2 cellular contexts compared by ENCODE assay signal in the genomic region with DNA sequence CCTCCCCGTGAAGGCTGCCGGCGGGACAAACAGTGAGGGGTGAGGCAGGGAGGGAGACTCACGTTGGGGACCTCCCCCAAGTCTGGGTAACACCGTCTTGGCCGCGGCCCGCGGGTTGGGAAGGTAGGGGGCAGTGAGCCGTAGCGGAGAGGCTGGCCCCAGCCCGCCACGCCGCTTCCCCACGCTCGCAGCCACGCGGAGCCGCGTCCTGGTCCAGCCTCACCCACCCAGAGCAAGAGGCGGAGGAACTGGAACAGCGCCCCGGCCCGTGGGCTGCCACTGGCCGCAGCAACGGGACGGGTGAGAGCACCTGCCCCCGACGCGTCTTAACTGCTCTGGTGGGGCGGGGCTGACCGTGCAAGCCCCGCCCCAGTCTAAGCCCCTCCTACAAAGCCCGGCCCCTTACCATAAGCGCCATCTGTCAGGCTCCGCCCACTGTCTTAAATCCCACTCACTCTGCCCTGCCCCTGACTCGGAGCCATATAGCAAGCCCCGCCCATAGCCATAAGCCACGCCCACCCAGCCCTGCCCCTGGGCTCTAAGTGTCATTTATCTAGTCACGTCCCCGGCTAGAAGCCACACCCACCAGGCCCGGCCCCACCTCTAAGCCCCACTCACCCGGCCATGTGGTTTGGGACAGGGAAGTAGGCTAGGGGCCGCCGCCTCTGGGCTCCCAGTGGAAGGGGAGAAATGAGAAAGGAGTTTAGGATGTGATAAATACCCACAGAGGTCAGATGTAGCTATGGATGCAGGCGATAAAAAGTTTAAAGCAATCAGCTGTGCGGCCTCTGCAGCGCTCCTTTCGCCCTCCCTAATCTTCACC.
TF ChIP-seq lines count a peak whose summit lies in the region.

No MANE protein-coding gene starts in this region.

TF ChIP-seq in GM23338, 12 proteins besides CTCF, POLR2A, EP300 and RAD21 (continued from another document):
- TF ChIP-seq, protein P1, sequence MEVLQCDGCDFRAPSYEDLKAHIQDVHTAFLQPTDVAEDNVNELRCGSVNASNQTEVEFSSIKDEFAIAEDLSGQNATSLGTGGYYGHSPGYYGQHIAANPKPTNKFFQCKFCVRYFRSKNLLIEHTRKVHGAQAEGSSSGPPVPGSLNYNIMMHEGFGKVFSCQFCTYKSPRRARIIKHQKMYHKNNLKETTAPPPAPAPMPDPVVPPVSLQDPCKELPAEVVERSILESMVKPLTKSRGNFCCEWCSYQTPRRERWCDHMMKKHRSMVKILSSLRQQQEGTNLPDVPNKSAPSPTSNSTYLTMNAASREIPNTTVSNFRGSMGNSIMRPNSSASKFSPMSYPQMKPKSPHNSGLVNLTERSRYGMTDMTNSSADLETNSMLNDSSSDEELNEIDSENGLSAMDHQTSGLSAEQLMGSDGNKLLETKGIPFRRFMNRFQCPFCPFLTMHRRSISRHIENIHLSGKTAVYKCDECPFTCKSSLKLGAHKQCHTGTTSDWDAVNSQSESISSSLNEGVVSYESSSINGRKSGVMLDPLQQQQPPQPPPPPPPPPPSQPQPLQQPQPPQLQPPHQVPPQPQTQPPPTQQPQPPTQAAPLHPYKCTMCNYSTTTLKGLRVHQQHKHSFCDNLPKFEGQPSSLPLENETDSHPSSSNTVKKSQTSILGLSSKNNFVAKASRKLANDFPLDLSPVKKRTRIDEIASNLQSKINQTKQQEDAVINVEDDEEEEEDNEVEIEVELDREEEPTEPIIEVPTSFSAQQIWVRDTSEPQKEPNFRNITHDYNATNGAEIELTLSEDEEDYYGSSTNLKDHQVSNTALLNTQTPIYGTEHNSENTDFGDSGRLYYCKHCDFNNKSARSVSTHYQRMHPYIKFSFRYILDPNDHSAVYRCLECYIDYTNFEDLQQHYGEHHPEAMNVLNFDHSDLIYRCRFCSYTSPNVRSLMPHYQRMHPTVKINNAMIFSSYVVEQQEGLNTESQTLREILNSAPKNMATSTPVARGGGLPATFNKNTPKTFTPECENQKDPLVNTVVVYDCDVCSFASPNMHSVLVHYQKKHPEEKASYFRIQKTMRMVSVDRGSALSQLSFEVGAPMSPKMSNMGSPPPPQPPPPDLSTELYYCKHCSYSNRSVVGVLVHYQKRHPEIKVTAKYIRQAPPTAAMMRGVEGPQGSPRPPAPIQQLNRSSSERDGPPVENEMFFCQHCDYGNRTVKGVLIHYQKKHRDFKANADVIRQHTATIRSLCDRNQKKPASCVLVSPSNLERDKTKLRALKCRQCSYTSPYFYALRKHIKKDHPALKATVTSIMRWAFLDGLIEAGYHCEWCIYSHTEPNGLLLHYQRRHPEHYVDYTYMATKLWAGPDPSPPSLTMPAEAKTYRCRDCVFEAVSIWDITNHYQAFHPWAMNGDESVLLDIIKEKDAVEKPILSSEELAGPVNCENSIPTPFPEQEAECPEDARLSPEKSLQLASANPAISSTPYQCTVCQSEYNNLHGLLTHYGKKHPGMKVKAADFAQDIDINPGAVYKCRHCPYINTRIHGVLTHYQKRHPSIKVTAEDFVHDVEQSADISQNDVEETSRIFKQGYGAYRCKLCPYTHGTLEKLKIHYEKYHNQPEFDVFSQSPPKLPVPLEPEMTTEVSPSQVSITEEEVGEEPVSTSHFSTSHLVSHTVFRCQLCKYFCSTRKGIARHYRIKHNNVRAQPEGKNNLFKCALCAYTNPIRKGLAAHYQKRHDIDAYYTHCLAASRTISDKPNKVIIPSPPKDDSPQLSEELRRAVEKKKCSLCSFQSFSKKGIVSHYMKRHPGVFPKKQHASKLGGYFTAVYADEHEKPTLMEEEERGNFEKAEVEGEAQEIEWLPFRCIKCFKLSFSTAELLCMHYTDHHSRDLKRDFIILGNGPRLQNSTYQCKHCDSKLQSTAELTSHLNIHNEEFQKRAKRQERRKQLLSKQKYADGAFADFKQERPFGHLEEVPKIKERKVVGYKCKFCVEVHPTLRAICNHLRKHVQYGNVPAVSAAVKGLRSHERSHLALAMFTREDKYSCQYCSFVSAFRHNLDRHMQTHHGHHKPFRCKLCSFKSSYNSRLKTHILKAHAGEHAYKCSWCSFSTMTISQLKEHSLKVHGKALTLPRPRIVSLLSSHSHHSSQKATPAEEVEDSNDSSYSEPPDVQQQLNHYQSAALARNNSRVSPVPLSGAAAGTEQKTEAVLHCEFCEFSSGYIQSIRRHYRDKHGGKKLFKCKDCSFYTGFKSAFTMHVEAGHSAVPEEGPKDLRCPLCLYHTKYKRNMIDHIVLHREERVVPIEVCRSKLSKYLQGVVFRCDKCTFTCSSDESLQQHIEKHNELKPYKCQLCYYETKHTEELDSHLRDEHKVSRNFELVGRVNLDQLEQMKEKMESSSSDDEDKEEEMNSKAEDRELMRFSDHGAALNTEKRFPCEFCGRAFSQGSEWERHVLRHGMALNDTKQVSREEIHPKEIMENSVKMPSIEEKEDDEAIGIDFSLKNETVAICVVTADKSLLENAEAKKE (CRISPR knock-in tag; IDR thresholded peaks at IDR 0.05), result no peak

TF ChIP-seq in SK-N-SH treated with all-trans-retinoic acid at 6 μM for 48 hours, 23 proteins besides CTCF, POLR2A, EP300 and RAD21 (continued from another document):
- TF ChIP-seq, protein P2, sequence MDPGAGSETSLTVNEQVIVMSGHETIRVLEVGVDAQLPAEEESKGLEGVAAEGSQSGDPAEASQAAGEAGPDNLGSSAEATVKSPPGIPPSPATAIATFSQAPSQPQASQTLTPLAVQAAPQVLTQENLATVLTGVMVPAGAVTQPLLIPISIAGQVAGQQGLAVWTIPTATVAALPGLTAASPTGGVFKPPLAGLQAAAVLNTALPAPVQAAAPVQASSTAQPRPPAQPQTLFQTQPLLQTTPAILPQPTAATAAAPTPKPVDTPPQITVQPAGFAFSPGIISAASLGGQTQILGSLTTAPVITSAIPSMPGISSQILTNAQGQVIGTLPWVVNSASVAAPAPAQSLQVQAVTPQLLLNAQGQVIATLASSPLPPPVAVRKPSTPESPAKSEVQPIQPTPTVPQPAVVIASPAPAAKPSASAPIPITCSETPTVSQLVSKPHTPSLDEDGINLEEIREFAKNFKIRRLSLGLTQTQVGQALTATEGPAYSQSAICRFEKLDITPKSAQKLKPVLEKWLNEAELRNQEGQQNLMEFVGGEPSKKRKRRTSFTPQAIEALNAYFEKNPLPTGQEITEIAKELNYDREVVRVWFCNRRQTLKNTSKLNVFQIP (CRISPR knock-in tag; IDR thresholded peaks at IDR 0.05; ENCODE audit: borderline replicate concordance, low read depth), result no peak
- TF ChIP-seq ZC3H10 (CRISPR knock-in tag; IDR thresholded peaks at IDR 0.05) (no peak), ZNF70 (CRISPR knock-in tag; IDR thresholded peaks at IDR 0.05) (no peak)
- TF ChIP-seq, protein P3, sequence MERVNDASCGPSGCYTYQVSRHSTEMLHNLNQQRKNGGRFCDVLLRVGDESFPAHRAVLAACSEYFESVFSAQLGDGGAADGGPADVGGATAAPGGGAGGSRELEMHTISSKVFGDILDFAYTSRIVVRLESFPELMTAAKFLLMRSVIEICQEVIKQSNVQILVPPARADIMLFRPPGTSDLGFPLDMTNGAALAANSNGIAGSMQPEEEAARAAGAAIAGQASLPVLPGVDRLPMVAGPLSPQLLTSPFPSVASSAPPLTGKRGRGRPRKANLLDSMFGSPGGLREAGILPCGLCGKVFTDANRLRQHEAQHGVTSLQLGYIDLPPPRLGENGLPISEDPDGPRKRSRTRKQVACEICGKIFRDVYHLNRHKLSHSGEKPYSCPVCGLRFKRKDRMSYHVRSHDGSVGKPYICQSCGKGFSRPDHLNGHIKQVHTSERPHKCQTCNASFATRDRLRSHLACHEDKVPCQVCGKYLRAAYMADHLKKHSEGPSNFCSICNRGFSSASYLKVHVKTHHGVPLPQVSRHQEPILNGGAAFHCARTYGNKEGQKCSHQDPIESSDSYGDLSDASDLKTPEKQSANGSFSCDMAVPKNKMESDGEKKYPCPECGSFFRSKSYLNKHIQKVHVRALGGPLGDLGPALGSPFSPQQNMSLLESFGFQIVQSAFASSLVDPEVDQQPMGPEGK (CRISPR knock-in tag; IDR thresholded peaks at IDR 0.05; ENCODE audit: borderline replicate concordance), result no peak
TF ChIP-seq in SK-N-SH treated with all-trans-retinoic acid at 6 μM for 48 hours: peak in this region for 0.
